In the genomic region with DNA sequence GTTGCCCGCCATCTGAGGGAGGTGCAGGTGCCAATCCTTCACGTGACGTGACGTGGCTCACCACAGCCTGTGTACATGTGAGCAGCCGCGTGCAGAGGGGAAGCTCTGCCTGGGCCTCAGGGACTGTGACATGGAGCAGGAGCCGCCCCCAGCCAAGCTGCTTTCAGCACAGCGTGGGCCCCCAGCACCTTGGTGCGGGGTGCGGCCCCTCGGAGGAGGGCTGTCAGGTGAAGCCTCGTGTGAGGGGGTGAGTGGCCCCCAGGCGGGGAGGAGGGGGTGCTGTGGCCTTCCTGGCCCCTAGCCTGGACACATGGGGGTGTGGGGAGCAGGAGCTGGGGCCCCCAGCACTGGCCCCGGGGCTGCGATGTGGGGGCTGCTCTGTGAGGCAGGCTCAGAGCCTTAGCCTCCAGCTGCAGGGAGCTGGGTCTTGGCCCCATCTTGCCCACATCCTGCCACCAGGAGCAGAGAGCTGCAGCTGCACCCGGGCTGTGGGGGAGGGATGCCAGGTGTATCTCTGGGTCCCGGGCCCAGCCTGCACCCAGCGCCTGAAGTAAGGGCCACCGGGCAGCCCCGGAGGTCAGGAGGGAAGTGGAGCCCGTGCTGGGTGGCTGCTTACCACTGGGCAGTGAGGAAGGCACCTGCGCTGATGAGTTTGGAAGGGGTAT, we compare ENCODE assay signal across 8 cellular contexts.
DNase-seq lines count a peak whose midpoint lies in the region; ATAC-seq and FAIRE-seq lines count a peak whose summit lies in the region.

ADORA2A (plus strand) TSS at position 100 of the 665 bp plus-strand sequence. CDS start 5,806 bp downstream, outside the sequence.

- H3K4me3 Mint-ChIP-seq in dendritic cell treated with granulocyte-macrophage colony-stimulating factor and Interleukin-4, amounts not matched to agents 40 ng/mL and 50 ng/mL, for 4 days: no peak within 1 kb of the TSS

- peak within 1 kb of the TSS; percentile 38 for H3K27ac Mint-ChIP-seq in dendritic cell treated with granulocyte-macrophage colony-stimulating factor and Interleukin-4, amounts not matched to agents 40 ng/mL and 50 ng/mL, for 4 days

- peaks cover 4% of the 10 kb centered on the region; the same call in 1 of the 2 replicates for H3K4me1 ChIP-seq in HAP-1

- no peak within 1 kb of the TSS for H3K4me3 ChIP-seq in HAP-1

- no peaks in the 10 kb centered on the region for H3K36me3 Mint-ChIP-seq in dendritic cell treated with granulocyte-macrophage colony-stimulating factor and Interleukin-4, amounts not matched to agents 40 ng/mL and 50 ng/mL, for 4 days (ENCODE audit: low read depth)

- ATAC-seq in GM18502 (IDR thresholded peaks at IDR 0.05; ENCODE audit: poor library complexity, unreplicated experiment) (peak; percentile 64), HG02840 (IDR thresholded peaks at IDR 0.05; ENCODE audit: low FRiP score, unreplicated experiment) (peak; percentile 49)

- H3K9me3 ChIP-seq in HAP-1: no peaks in the 10 kb centered on the region

- H3K9me3 Mint-ChIP-seq in dendritic cell treated with granulocyte-macrophage colony-stimulating factor and Interleukin-4, amounts not matched to agents 40 ng/mL and 50 ng/mL, for 4 days: no peaks in the 10 kb centered on the region

- no peaks in the 10 kb centered on the region for H3K36me3 ChIP-seq in HAP-1 (replicated peaks)

- intact Hi-C loops in dendritic cell treated with granulocyte-macrophage colony-stimulating factor and Interleukin-4, amounts not matched to agents 40 ng/mL and 50 ng/mL, for 4 days (cut with micrococcal nuclease): no loop called here

- H3K27me3 Mint-ChIP-seq in dendritic cell treated with granulocyte-macrophage colony-stimulating factor and Interleukin-4, amounts not matched to agents 40 ng/mL and 50 ng/mL, for 4 days: peaks cover 22% of the 10 kb centered on the region

- in situ Hi-C loops in HAP-1 (cut with MboI; ENCODE audit: low sequenced_read_pairs): no loop called here

- no peak for FAIRE-seq in RCC 7860 (lab: Jason Lieb, UNC)

- DNase-seq in activated CD4-positive, CD25-positive, alpha-beta regulatory T cell (lab: John Stamatoyannopoulos, UW): peak; percentile 58 to 75 (median 72)
- DNase-seq in stimulated activated CD4-positive, alpha-beta T cell treated with anti-CD3 and anti-CD28 coated beads, Interleukin-4, amount 100 ng/mL, for 1 hour: peak; percentile 83
- DNase-seq in HAP-1 (ENCODE audit: low spot score in 2 of 2): no peak
- DNase-seq in RCC 7860 (ENCODE audit: low spot score): no peak
- no peak for DNase-seq in NCI-H128 (lab: John Stamatoyannopoulos, UW; ENCODE audit: unreplicated experiment)

- peaks cover 80% of the 10 kb centered on the region for H3K4me1 Mint-ChIP-seq in dendritic cell treated with granulocyte-macrophage colony-stimulating factor and Interleukin-4, amounts not matched to agents 40 ng/mL and 50 ng/mL, for 4 days (ENCODE audit: low read depth)

- no peaks in the 10 kb centered on the region for H3K27me3 ChIP-seq in HAP-1 (ENCODE audit: low read depth)

Comparison
In these comparisons a context has a peak if more than half of its experiments do, and no peak if none do; other contexts are left out.
1. DNase-seq: peak in activated CD4-positive, CD25-positive, alpha-beta regulatory T cell (4 of 4) and stimulated activated CD4-positive, alpha-beta T cell treated with anti-CD3 and anti-CD28 coated beads, Interleukin-4, amount 100 ng/mL, for 1 hour (single experiment); none in HAP-1 (0 of 2), RCC 7860 (single experiment) and NCI-H128 (single experiment).